ENCODE assay signal across 1 cellular context in the genomic region with DNA sequence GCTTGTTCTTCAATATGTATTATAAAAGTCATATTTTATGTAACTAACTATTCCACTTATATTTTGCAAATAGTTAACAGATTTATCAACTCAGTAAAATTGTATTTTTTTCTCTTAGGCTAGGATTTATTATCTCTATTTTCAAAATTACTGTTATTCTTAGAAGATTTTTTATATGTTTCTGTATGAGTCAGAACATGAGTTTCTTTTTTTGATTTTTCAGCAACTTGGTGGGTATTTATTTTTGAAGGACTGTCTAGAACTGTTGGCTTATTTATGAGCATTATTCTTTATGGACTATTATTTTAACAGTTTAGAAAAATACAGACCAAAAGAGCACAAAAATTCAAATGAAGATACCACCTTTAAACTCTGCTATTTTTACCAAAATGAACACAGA.
TF ChIP-seq lines count a peak whose summit lies in the region.

No MANE protein-coding gene starts in this region.

TF ChIP-seq in GM23338, 12 proteins besides CTCF, POLR2A, EP300 and RAD21 (continued from another document):
- TF ChIP-seq, protein P1, sequence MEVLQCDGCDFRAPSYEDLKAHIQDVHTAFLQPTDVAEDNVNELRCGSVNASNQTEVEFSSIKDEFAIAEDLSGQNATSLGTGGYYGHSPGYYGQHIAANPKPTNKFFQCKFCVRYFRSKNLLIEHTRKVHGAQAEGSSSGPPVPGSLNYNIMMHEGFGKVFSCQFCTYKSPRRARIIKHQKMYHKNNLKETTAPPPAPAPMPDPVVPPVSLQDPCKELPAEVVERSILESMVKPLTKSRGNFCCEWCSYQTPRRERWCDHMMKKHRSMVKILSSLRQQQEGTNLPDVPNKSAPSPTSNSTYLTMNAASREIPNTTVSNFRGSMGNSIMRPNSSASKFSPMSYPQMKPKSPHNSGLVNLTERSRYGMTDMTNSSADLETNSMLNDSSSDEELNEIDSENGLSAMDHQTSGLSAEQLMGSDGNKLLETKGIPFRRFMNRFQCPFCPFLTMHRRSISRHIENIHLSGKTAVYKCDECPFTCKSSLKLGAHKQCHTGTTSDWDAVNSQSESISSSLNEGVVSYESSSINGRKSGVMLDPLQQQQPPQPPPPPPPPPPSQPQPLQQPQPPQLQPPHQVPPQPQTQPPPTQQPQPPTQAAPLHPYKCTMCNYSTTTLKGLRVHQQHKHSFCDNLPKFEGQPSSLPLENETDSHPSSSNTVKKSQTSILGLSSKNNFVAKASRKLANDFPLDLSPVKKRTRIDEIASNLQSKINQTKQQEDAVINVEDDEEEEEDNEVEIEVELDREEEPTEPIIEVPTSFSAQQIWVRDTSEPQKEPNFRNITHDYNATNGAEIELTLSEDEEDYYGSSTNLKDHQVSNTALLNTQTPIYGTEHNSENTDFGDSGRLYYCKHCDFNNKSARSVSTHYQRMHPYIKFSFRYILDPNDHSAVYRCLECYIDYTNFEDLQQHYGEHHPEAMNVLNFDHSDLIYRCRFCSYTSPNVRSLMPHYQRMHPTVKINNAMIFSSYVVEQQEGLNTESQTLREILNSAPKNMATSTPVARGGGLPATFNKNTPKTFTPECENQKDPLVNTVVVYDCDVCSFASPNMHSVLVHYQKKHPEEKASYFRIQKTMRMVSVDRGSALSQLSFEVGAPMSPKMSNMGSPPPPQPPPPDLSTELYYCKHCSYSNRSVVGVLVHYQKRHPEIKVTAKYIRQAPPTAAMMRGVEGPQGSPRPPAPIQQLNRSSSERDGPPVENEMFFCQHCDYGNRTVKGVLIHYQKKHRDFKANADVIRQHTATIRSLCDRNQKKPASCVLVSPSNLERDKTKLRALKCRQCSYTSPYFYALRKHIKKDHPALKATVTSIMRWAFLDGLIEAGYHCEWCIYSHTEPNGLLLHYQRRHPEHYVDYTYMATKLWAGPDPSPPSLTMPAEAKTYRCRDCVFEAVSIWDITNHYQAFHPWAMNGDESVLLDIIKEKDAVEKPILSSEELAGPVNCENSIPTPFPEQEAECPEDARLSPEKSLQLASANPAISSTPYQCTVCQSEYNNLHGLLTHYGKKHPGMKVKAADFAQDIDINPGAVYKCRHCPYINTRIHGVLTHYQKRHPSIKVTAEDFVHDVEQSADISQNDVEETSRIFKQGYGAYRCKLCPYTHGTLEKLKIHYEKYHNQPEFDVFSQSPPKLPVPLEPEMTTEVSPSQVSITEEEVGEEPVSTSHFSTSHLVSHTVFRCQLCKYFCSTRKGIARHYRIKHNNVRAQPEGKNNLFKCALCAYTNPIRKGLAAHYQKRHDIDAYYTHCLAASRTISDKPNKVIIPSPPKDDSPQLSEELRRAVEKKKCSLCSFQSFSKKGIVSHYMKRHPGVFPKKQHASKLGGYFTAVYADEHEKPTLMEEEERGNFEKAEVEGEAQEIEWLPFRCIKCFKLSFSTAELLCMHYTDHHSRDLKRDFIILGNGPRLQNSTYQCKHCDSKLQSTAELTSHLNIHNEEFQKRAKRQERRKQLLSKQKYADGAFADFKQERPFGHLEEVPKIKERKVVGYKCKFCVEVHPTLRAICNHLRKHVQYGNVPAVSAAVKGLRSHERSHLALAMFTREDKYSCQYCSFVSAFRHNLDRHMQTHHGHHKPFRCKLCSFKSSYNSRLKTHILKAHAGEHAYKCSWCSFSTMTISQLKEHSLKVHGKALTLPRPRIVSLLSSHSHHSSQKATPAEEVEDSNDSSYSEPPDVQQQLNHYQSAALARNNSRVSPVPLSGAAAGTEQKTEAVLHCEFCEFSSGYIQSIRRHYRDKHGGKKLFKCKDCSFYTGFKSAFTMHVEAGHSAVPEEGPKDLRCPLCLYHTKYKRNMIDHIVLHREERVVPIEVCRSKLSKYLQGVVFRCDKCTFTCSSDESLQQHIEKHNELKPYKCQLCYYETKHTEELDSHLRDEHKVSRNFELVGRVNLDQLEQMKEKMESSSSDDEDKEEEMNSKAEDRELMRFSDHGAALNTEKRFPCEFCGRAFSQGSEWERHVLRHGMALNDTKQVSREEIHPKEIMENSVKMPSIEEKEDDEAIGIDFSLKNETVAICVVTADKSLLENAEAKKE (CRISPR knock-in tag; IDR thresholded peaks at IDR 0.05) = no peak
- TF ChIP-seq CREB1 (CRISPR knock-in tag; IDR thresholded peaks at IDR 0.05; ENCODE audit: low read depth) (no peak), NANOG (IDR thresholded peaks at IDR 0.05; ENCODE audit: borderline replicate concordance) (no peak), EZH2 (IDR thresholded peaks at IDR 0.05; ENCODE audit: low read depth, unreplicated experiment) (no peak), JUNB (IDR thresholded peaks at IDR 0.05; ENCODE audit: unreplicated experiment) (no peak), ZNF331 (CRISPR knock-in tag; IDR thresholded peaks at IDR 0.05; ENCODE audit: low read depth) (no peak), ZNF114 (CRISPR knock-in tag; IDR thresholded peaks at IDR 0.05) (no peak), POLR2AphosphoS5 (IDR thresholded peaks at IDR 0.05; ENCODE audit: low read depth) (no peak), STAT1 (IDR thresholded peaks at IDR 0.05; ENCODE audit: unreplicated experiment) (no peak)
- TF ChIP-seq, protein P2, sequence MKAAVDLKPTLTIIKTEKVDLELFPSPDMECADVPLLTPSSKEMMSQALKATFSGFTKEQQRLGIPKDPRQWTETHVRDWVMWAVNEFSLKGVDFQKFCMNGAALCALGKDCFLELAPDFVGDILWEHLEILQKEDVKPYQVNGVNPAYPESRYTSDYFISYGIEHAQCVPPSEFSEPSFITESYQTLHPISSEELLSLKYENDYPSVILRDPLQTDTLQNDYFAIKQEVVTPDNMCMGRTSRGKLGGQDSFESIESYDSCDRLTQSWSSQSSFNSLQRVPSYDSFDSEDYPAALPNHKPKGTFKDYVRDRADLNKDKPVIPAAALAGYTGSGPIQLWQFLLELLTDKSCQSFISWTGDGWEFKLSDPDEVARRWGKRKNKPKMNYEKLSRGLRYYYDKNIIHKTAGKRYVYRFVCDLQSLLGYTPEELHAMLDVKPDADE (IDR thresholded peaks at IDR 0.05) = no peak
- TF ChIP-seq, protein P3, sequence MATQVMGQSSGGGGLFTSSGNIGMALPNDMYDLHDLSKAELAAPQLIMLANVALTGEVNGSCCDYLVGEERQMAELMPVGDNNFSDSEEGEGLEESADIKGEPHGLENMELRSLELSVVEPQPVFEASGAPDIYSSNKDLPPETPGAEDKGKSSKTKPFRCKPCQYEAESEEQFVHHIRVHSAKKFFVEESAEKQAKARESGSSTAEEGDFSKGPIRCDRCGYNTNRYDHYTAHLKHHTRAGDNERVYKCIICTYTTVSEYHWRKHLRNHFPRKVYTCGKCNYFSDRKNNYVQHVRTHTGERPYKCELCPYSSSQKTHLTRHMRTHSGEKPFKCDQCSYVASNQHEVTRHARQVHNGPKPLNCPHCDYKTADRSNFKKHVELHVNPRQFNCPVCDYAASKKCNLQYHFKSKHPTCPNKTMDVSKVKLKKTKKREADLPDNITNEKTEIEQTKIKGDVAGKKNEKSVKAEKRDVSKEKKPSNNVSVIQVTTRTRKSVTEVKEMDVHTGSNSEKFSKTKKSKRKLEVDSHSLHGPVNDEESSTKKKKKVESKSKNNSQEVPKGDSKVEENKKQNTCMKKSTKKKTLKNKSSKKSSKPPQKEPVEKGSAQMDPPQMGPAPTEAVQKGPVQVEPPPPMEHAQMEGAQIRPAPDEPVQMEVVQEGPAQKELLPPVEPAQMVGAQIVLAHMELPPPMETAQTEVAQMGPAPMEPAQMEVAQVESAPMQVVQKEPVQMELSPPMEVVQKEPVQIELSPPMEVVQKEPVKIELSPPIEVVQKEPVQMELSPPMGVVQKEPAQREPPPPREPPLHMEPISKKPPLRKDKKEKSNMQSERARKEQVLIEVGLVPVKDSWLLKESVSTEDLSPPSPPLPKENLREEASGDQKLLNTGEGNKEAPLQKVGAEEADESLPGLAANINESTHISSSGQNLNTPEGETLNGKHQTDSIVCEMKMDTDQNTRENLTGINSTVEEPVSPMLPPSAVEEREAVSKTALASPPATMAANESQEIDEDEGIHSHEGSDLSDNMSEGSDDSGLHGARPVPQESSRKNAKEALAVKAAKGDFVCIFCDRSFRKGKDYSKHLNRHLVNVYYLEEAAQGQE (IDR thresholded peaks at IDR 0.05; ENCODE audit: unreplicated experiment) = no peak
